ENCODE assay signal across 1 cellular context in the genomic region with DNA sequence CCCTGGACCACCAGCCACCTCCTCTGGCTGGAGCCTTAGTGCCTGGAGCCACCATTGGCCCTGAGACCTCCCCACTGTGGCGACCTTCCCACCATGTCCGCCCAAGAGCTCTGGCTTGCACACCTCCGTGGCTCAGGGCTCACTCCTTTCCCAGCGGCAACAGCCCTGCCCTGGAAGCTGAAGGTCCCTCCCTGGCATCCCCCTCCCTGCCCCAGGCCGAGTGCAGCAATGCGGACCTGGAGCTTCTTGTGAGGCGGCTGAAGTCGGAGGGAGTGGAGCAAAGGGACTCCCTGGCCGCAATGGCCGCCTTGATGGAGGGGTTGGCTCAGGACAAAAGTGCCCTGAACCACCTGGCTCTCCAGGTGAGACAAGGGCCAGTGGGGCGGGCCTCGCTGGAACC.
TF ChIP-seq lines count a peak whose summit lies in the region.

No MANE protein-coding gene starts in this region.

TF ChIP-seq in SK-N-SH treated with all-trans-retinoic acid at 6 μM for 48 hours, 23 proteins besides CTCF, POLR2A, EP300 and RAD21 (continued from another document):
- TF ChIP-seq ZNF70 (CRISPR knock-in tag; IDR thresholded peaks at IDR 0.05): no peak
